Comparison of ENCODE assay signal across 27 cellular contexts in genomic region chr6:138848461-138848860, GRCh38. TPM values are rescaled to one million over a fixed set of nuclear protein-coding genes. Genes with fewer than 3 reads are reported as not detected.
"Had no signal": no experiment of that assay in that cellular context is flagged by ENCODE, and none has a peak within 500 bp of the region (broad histone marks: within the 10 kb centered on the region; RNA-seq: fewer than 3 reads in every experiment).

No MANE protein-coding gene starts in this region.

- DNase-seq: stimulated activated CD4-positive, alpha-beta T cell treated with anti-CD3 and anti-CD28 coated beads, Interleukin-2, amount 100 ng/mL, for 48 hours; stimulated activated CD4-positive, alpha-beta T cell treated with anti-CD3 and anti-CD28 coated beads, Interleukin-4, amount 100 ng/mL, for 1 hour; stimulated activated CD4-positive, alpha-beta T cell treated with anti-CD3 and anti-CD28 coated beads, Interleukin-4, amount 100 ng/mL, for 24 hours; stimulated activated CD4-positive, alpha-beta T cell treated with anti-CD3 and anti-CD28 coated beads, Interleukin-4, amount 100 ng/mL, for 4 hours; stimulated activated CD8-positive, alpha-beta memory T cell treated with anti-CD3 and anti-CD28 coated beads, Interleukin-4, amount 100 ng/mL, for 48 hours; stimulated activated naive B cell treated with anti-CD40 and anti-IgM and Interleukin-4, amounts not matched to agents 10 μg/mL and 1 μg/mL and 100 μg/mL, for 72 hours; stimulated activated naive CD4-positive, alpha-beta T cell; stimulated activated naive CD4-positive, alpha-beta T cell treated with Interleukin-2 at 50 U/mL for 16 hours; stimulated activated naive CD8-positive, alpha-beta T cell treated with anti-CD3 and anti-CD28 coated beads, Interleukin-15, amount 100 ng/mL, for 72 hours; stimulated activated naive CD8-positive, alpha-beta T cell treated with anti-CD3 and anti-CD28 coated beads, Interleukin-15, Interleukin-2, amounts not matched to agents 100 U/mL and 50 U/mL, for 24 hours; stomach; substantia nigra; testis; thyroid gland; tibial artery; transverse colon; upper lobe of left lung; upper lobe of right lung; uterus had no signal

- H3K4me3 Mint-ChIP-seq: stimulated activated effector memory CD8-positive, alpha-beta T cell treated with anti-CD3 and anti-CD28 coated beads, Interleukin-12 subunit alpha, Interleukin-12 subunit beta, amount 100 ng/mL, for 72 hours; stimulated activated memory B cell treated with anti-CD40 and anti-IgM and Interleukin-4, amounts not matched to agents 10 μg/mL and 1 μg/mL and 100 μg/mL, for 72 hours; stimulated activated naive B cell treated with anti-CD40 and anti-IgM and Interleukin-4, amounts not matched to agents 10 μg/mL and 1 μg/mL and 100 μg/mL, for 72 hours; stimulated activated naive CD8-positive, alpha-beta T cell treated with anti-CD3 and anti-CD28 coated beads, Interleukin-15, amount 100 ng/mL, for 72 hours; stimulated activated naive CD8-positive, alpha-beta T cell treated with anti-CD3 and anti-CD28 coated beads, Interleukin-15, Interleukin-2, amounts not matched to agents 100 ng/mL and 50 ng/mL, for 24 hours; type B pancreatic cell had no signal

- H3K27ac ChIP-seq: stomach, suprapubic skin, testis, thoracic aorta, thyroid gland, tibial artery, tibial nerve, transverse colon, upper lobe of left lung, upper lobe of right lung, uterus, vagina had no signal

- H3K27me3 ChIP-seq: stomach, suprapubic skin, testis, thyroid gland, tibial artery, tibial nerve, transverse colon, upper lobe of left lung, upper lobe of right lung, uterus, vagina had no signal

- H3K9me3 ChIP-seq: stomach, suprapubic skin, testis, thoracic aorta, thyroid gland, tibial artery, tibial nerve, transverse colon, upper lobe of left lung, upper lobe of right lung, uterus, vagina had no signal

- H3K4me1 Mint-ChIP-seq: stimulated activated effector memory CD8-positive, alpha-beta T cell treated with anti-CD3 and anti-CD28 coated beads, Interleukin-12 subunit alpha, Interleukin-12 subunit beta, amount 100 ng/mL, for 72 hours had no signal

- H3K9me3 Mint-ChIP-seq: stimulated activated effector memory CD8-positive, alpha-beta T cell treated with anti-CD3 and anti-CD28 coated beads, Interleukin-12 subunit alpha, Interleukin-12 subunit beta, amount 100 ng/mL, for 72 hours; stimulated activated memory B cell treated with anti-CD40 and anti-IgM and Interleukin-4, amounts not matched to agents 10 μg/mL and 1 μg/mL and 100 μg/mL, for 72 hours; stimulated activated naive CD8-positive, alpha-beta T cell treated with anti-CD3 and anti-CD28 coated beads, Interleukin-15, amount 100 ng/mL, for 72 hours; stimulated activated naive CD8-positive, alpha-beta T cell treated with anti-CD3 and anti-CD28 coated beads, Interleukin-15, Interleukin-2, amounts not matched to agents 100 ng/mL and 50 ng/mL, for 24 hours had no signal

- H3K4me1 ChIP-seq: tibial artery, upper lobe of left lung, upper lobe of right lung, uterus had no signal

- H3K36me3 Mint-ChIP-seq: stimulated activated effector memory CD8-positive, alpha-beta T cell treated with anti-CD3 and anti-CD28 coated beads, Interleukin-12 subunit alpha, Interleukin-12 subunit beta, amount 100 ng/mL, for 72 hours; stimulated activated memory B cell treated with anti-CD40 and anti-IgM and Interleukin-4, amounts not matched to agents 10 μg/mL and 1 μg/mL and 100 μg/mL, for 72 hours; type B pancreatic cell had no signal

- H3K36me3 ChIP-seq: stomach, suprapubic skin, thoracic aorta, thyroid gland, tibial artery, tibial nerve, transverse colon, upper lobe of left lung, upper lobe of right lung, uterus, vagina had no signal

- H3K27me3 Mint-ChIP-seq: stimulated activated memory B cell treated with anti-CD40 and anti-IgM and Interleukin-4, amounts not matched to agents 10 μg/mL and 1 μg/mL and 100 μg/mL, for 72 hours; stimulated activated naive B cell treated with anti-CD40 and anti-IgM and Interleukin-4, amounts not matched to agents 10 μg/mL and 1 μg/mL and 100 μg/mL, for 72 hours; stimulated activated naive CD8-positive, alpha-beta T cell treated with anti-CD3 and anti-CD28 coated beads, Interleukin-15, amount 100 ng/mL, for 72 hours; type B pancreatic cell had no signal

- H3K4me3 ChIP-seq: stomach, suprapubic skin, testis, thoracic aorta, thyroid gland, tibial artery, tibial nerve, transverse colon, upper lobe of left lung, upper lobe of right lung, uterus, vagina had no signal

- H3K27ac Mint-ChIP-seq: stimulated activated effector memory CD8-positive, alpha-beta T cell treated with anti-CD3 and anti-CD28 coated beads, Interleukin-12 subunit alpha, Interleukin-12 subunit beta, amount 100 ng/mL, for 72 hours; stimulated activated memory B cell treated with anti-CD40 and anti-IgM and Interleukin-4, amounts not matched to agents 10 μg/mL and 1 μg/mL and 100 μg/mL, for 72 hours; stimulated activated naive B cell treated with anti-CD40 and anti-IgM and Interleukin-4, amounts not matched to agents 10 μg/mL and 1 μg/mL and 100 μg/mL, for 72 hours; stimulated activated naive CD8-positive, alpha-beta T cell treated with anti-CD3 and anti-CD28 coated beads, Interleukin-15, amount 100 ng/mL, for 72 hours; stimulated activated naive CD8-positive, alpha-beta T cell treated with anti-CD3 and anti-CD28 coated beads, Interleukin-15, Interleukin-2, amounts not matched to agents 100 ng/mL and 50 ng/mL, for 24 hours; type B pancreatic cell had no signal

RNA-seq across cellular contexts. Expression of gene ECT2L, which starts 52.6 kb away (rescaled TPM):
- total RNA-seq: thoracic aorta, upper lobe of right lung, vagina had no signal
